ENCODE assay signal across 32 cellular contexts in genomic region chr6:166221636-166222035, GRCh38. TPM values are rescaled to one million over a fixed set of nuclear protein-coding genes. Genes with fewer than 3 reads are reported as not detected.
"Had no signal": no experiment of that assay in that cellular context is flagged by ENCODE, and none has a peak within 500 bp of the region (broad histone marks: within the 10 kb centered on the region; RNA-seq: fewer than 3 reads in every experiment).

No MANE protein-coding gene starts in this region.

- H3K9me3 Mint-ChIP-seq: immature natural killer cell; mesothelial cell of epicardium; natural killer cell; nephron progenitor cell; neural progenitor cell; stimulated activated memory B cell treated with anti-CD40 and anti-IgM and Interleukin-4, amounts not matched to agents 10 μg/mL and 1 μg/mL and 100 μg/mL, for 72 hours; stimulated activated naive CD8-positive, alpha-beta T cell treated with anti-CD3 and anti-CD28 coated beads, Interleukin-15, amount 100 ng/mL, for 72 hours; type B pancreatic cell had no signal

- H3K27me3 ChIP-seq: ovary, right atrium auricular region, right lobe of liver had no signal

- H3K9me3 ChIP-seq: left ventricle myocardium inferior, neutrophil, ovary, right atrium auricular region, right lobe of liver, tibial nerve, uterus had no signal

- H3K4me3 Mint-ChIP-seq: mesothelial cell of epicardium; naive B cell; neural progenitor cell; stimulated activated memory B cell treated with anti-CD40 and anti-IgM and Interleukin-4, amounts not matched to agents 10 μg/mL and 1 μg/mL and 100 μg/mL, for 72 hours; stimulated activated naive CD8-positive, alpha-beta T cell treated with anti-CD3 and anti-CD28 coated beads, Interleukin-15, amount 100 ng/mL, for 72 hours; type B pancreatic cell had no signal

- H3K36me3 ChIP-seq: left ventricle myocardium inferior, neural progenitor cell, neutrophil, ovary, right atrium auricular region, right lobe of liver, tibial nerve, uterus had no signal

- H3K4me2 ChIP-seq: neural progenitor cell, smooth muscle cell had no signal

- H3K4me1 Mint-ChIP-seq: mesothelial cell of epicardium; naive B cell; stimulated activated memory B cell treated with anti-CD40 and anti-IgM and Interleukin-4, amounts not matched to agents 10 μg/mL and 1 μg/mL and 100 μg/mL, for 72 hours had no signal

- H3K9ac ChIP-seq: neural progenitor cell had no signal

- FAIRE-seq: islet of Langerhans, kidney had no signal

- H3K4me1 ChIP-seq: left ventricle myocardium inferior, neural progenitor cell, right atrium auricular region, right lobe of liver, tibial nerve, uterus had no signal

- H2AFZ ChIP-seq: neural progenitor cell had no signal

- H3K27ac Mint-ChIP-seq: mesothelial cell of epicardium; natural killer cell; progenitor cell of endocrine pancreas; stimulated activated memory B cell treated with anti-CD40 and anti-IgM and Interleukin-4, amounts not matched to agents 10 μg/mL and 1 μg/mL and 100 μg/mL, for 72 hours; stimulated activated naive CD8-positive, alpha-beta T cell treated with anti-CD3 and anti-CD28 coated beads, Interleukin-15, amount 100 ng/mL, for 72 hours; type B pancreatic cell had no signal

- H3K36me3 Mint-ChIP-seq: immature natural killer cell; mesothelial cell of epicardium; naive B cell; natural killer cell; neural progenitor cell; stimulated activated memory B cell treated with anti-CD40 and anti-IgM and Interleukin-4, amounts not matched to agents 10 μg/mL and 1 μg/mL and 100 μg/mL, for 72 hours; type B pancreatic cell had no signal

- ATAC-seq: right lobe of liver had no signal

- DNase-seq: kidney; left ventricle myocardium inferior; mesendoderm; naive B cell; natural killer cell; nephron progenitor cell; occipital lobe; ovary; right lobe of liver; stimulated activated CD4-positive, alpha-beta T cell treated with anti-CD3 and anti-CD28 coated beads, Interleukin-2, amount 100 ng/mL, for 48 hours; substantia nigra; uterus had no signal

- H3K27ac ChIP-seq: left ventricle myocardium inferior, neural progenitor cell, neutrophil, ovary, right atrium auricular region, right lobe of liver, tibial nerve, uterus had no signal

- H3K4me3 ChIP-seq: left ventricle myocardium inferior, lung, neural progenitor cell, ovary, right atrium auricular region, right lobe of liver, smooth muscle cell, tibial nerve, uterus had no signal

RNA-seq across cellular contexts. Expression of gene TBXT, which starts 54.0 kb away (rescaled TPM):
- total RNA-seq: kidney, left ventricle myocardium inferior, lower leg skin, lung, mesothelial cell of epicardium, mononuclear cell, natural killer cell, occipital lobe, ovary, progenitor cell of endocrine pancreas, pulmonary artery endothelial cell, renal cortical epithelial cell, right atrium auricular region, right lobe of liver, skeletal muscle tissue, smooth muscle cell, temporal lobe, tibial nerve, ureter, uterus had no signal
- polyA plus RNA-seq: lung, ovary, smooth muscle cell had no signal
